15 cellular contexts compared by ENCODE assay signal in genomic region chr2:238719641-238720040, GRCh38.
DNase-seq lines count a peak whose midpoint lies in the region; ATAC-seq, FAIRE-seq and TF ChIP-seq lines count a peak whose summit lies in the region.
"Had no signal": no experiment of that assay in that cellular context is flagged by ENCODE, and none has a peak within 500 bp of the region (broad histone marks: within the 10 kb centered on the region; RNA-seq: fewer than 3 reads in every experiment).

No MANE protein-coding gene starts in this region.

- H3K4me1 ChIP-seq in RWPE2 (ENCODE audit: insufficient read depth, poor library complexity, severe bottlenecking): peaks cover 11% of the 10 kb centered on the region
- no peaks in the 10 kb centered on the region for H3K4me1 ChIP-seq in kidney (ENCODE audit: control insufficient read depth in 1 of 2, insufficient read depth in 1 of 2, low read depth in 1 of 2, low read length in 2 of 2)
- H3K4me1 ChIP-seq in testis: no peaks in the 10 kb centered on the region
- H3K4me1 ChIP-seq: Peyer's patch had no signal

- ATAC-seq in RWPE2 (ENCODE audit: low read depth): no peak
- no peak for ATAC-seq in left colon

- DNase-seq in activated CD4-positive, alpha-beta T cell treated with anti-CD3 and anti-CD28 coated beads, Interleukin-2, amount 10 ng/mL, durations not matched to agents 24 days and 14 days: peak; percentile 41
- no peak for DNase-seq in activated CD4-positive, alpha-beta T cell treated with anti-CD3 and anti-CD28 coated beads for 1 hour
- DNase-seq in RWPE2 (ENCODE audit: low spot score) (no peak), kidney (peak; percentile 51), testis (peak; percentile 15), DMS 273 (lab: John Stamatoyannopoulos, UW; ENCODE audit: unreplicated experiment) (no peak), NCI-H345 (lab: John Stamatoyannopoulos, UW) (no peak), left colon (no peak)
- DNase-seq: NCI-H146 had no signal

- H3K4me3 ChIP-seq in RWPE2 (ENCODE audit: severe bottlenecking) (no peak overlapping the region), kidney (ENCODE audit: low read length in 2 of 2) (no peak overlapping the region), testis (peak overlapping the region in 1 of 2 donors; percentile 7)
- H3K4me3 ChIP-seq: BLaER1 treated with 17β-estradiol and CSF1 and Interleukin-3, amounts not matched to agents 10 nM and 100 nM; Peyer's patch had no signal

- H3K9me3 ChIP-seq in RWPE2 (ENCODE audit: severe bottlenecking) (no peaks in the 10 kb centered on the region), kidney (ENCODE audit: control insufficient read depth in 1 of 2, low read length in 2 of 2) (no peaks in the 10 kb centered on the region), testis (no peaks in the 10 kb centered on the region)
- H3K9me3 ChIP-seq: Peyer's patch had no signal

- no peaks in the 10 kb centered on the region for H3K36me3 Mint-ChIP-seq in activated CD4-positive, alpha-beta T cell treated with anti-CD3 and anti-CD28 coated beads, Interleukin-2, amount 10 ng/mL, durations not matched to agents 24 days and 14 days (ENCODE audit: low read depth)
- H3K36me3 Mint-ChIP-seq: CD4-positive, alpha-beta memory T cell had no signal

- no peaks in the 10 kb centered on the region for H3K36me3 ChIP-seq in RWPE2 (ENCODE audit: low read depth)
- no peaks in the 10 kb centered on the region for H3K36me3 ChIP-seq in kidney (ENCODE audit: control insufficient read depth in 1 of 2, insufficient read depth in 2 of 2, low read length in 2 of 2)
- H3K36me3 ChIP-seq in testis (ENCODE audit: low read depth, missing control alignments): no peaks in the 10 kb centered on the region
- H3K36me3 ChIP-seq: Peyer's patch had no signal

- H3K27me3 Mint-ChIP-seq in activated CD4-positive, alpha-beta T cell treated with anti-CD3 and anti-CD28 coated beads, Interleukin-2, amount 10 ng/mL, durations not matched to agents 24 days and 14 days: peaks cover 6% of the 10 kb centered on the region

- WGBS in testis, 2 donors: 72 to 78% methylated on average over 4 to 10 of the region's 10 CpGs

- TF ChIP-seq POLR2A in testis (IDR thresholded peaks at IDR 0.05): no peak

- TF ChIP-seq CTCF in RWPE2 (IDR thresholded peaks at IDR 0.05; ENCODE audit: poor library complexity, severe bottlenecking) (no peak), kidney (IDR thresholded peaks at IDR 0.05; ENCODE audit: borderline replicate concordance, extremely low read depth, insufficient read depth) (no peak), testis (IDR thresholded peaks at IDR 0.05) (no peak)

- H3K9me3 Mint-ChIP-seq in activated CD4-positive, alpha-beta T cell treated with anti-CD3 and anti-CD28 coated beads, Interleukin-2, amount 10 ng/mL, durations not matched to agents 24 days and 14 days: no peaks in the 10 kb centered on the region

- intact Hi-C loops in activated CD4-positive, alpha-beta T cell treated with anti-CD3 and anti-CD28 coated beads, Interleukin-2, amount 10 ng/mL, durations not matched to agents 24 days and 14 days (cut with micrococcal nuclease): no loop called here
- intact Hi-C loops in kidney (cut with DNase I): no loop called here
- intact Hi-C loops in testis (cut with DNase I; ENCODE audit: low total_unique reads): no loop called here
- intact Hi-C loops in left colon (cut with DNase I, micrococcal nuclease): no loop called here

- no peak overlapping the region for H3K27ac Mint-ChIP-seq in activated CD4-positive, alpha-beta T cell treated with anti-CD3 and anti-CD28 coated beads, Interleukin-2, amount 10 ng/mL, durations not matched to agents 24 days and 14 days
- H3K27ac Mint-ChIP-seq: CD4-positive, alpha-beta memory T cell had no signal

- no peak overlapping the region for H3K4me3 Mint-ChIP-seq in activated CD4-positive, alpha-beta T cell treated with anti-CD3 and anti-CD28 coated beads, Interleukin-2, amount 10 ng/mL, durations not matched to agents 24 days and 14 days
- H3K4me3 Mint-ChIP-seq: CD4-positive, alpha-beta memory T cell had no signal

- no peaks in the 10 kb centered on the region for H3K4me1 Mint-ChIP-seq in activated CD4-positive, alpha-beta T cell treated with anti-CD3 and anti-CD28 coated beads, Interleukin-2, amount 10 ng/mL, durations not matched to agents 24 days and 14 days
- H3K4me1 Mint-ChIP-seq: CD4-positive, alpha-beta memory T cell had no signal

- no peaks in the 10 kb centered on the region for H3K27me3 ChIP-seq in RWPE2 (ENCODE audit: insufficient read depth, poor library complexity, severe bottlenecking)
- H3K27me3 ChIP-seq in testis: no peaks in the 10 kb centered on the region
- H3K27me3 ChIP-seq: BLaER1 treated with 17β-estradiol and CSF1 and Interleukin-3, amounts not matched to agents 10 nM and 100 nM; Peyer's patch had no signal

- peak overlapping the region; percentile 73 for H3K27ac ChIP-seq in RWPE2 (ENCODE audit: poor library complexity, severe bottlenecking)
- H3K27ac ChIP-seq in kidney (ENCODE audit: low read depth in 2 of 2, low read length in 2 of 2): no peak overlapping the region
- H3K27ac ChIP-seq in testis: no peak overlapping the region
- H3K27ac ChIP-seq: 22Rv1; BLaER1 treated with 17β-estradiol and CSF1 and Interleukin-3, amounts not matched to agents 10 nM and 100 nM; KMS-11; Peyer's patch had no signal

- H3K9ac ChIP-seq in kidney (ENCODE audit: low read length in 2 of 2): no peak overlapping the region
- H3K9ac ChIP-seq: BLaER1 treated with 17β-estradiol and CSF1 and Interleukin-3, amounts not matched to agents 10 nM and 100 nM; KMS-11 had no signal

- no peak for FAIRE-seq in kidney (lab: Jason Lieb, UNC)
- FAIRE-seq: GM18507 had no signal

Comparison
In these comparisons a context has a peak if more than half of its experiments do, and no peak if none do; other contexts are left out.
1. DNase-seq: peak in activated CD4-positive, alpha-beta T cell treated with anti-CD3 and anti-CD28 coated beads, Interleukin-2, amount 10 ng/mL, durations not matched to agents 24 days and 14 days (single experiment), kidney (single experiment) and testis (single experiment); none in activated CD4-positive, alpha-beta T cell treated with anti-CD3 and anti-CD28 coated beads for 1 hour (single experiment), RWPE2 (single experiment), DMS 273 (single experiment), NCI-H345 (single experiment) and left colon (0 of 2).